Comparison of ENCODE assay signal across 11 cellular contexts in the genomic region with DNA sequence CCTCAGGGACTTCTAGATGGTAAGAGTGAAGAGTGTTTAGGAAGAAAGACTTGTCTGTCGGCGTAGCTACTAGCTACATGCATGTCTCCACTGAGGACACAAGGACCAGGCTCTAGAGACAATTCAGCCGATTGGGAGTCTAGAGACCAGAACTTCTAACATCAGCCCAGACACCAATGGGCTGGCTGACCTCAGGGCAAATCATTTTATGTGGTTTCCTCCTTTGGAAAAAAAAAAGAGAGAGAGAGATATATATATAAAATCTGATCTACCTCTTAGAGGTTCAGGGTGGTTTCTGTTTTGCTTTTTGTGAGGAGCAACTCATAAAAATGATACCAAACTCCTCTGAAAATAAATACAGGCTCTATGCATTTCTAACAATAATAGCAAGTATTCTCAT.
DNase-seq lines count a peak whose midpoint lies in the region; ATAC-seq and TF ChIP-seq lines count a peak whose summit lies in the region.
"Had no signal": no experiment of that assay in that cellular context is flagged by ENCODE, and none has a peak within 500 bp of the region (broad histone marks: within the 10 kb centered on the region; RNA-seq: fewer than 3 reads in every experiment).

No MANE protein-coding gene starts in this region.

- H3K36me3 Mint-ChIP-seq in activated CD4-positive, alpha-beta memory T cell treated with anti-CD3 and anti-CD28 coated beads, Interleukin-2, amount 10 ng/mL, durations not matched to agents 7 days and 5 days (ENCODE audit: low read depth), result peaks cover 21% of the 10 kb centered on the region

- peaks cover 42% of the 10 kb centered on the region for H3K4me1 Mint-ChIP-seq in activated CD4-positive, alpha-beta memory T cell treated with anti-CD3 and anti-CD28 coated beads, Interleukin-2, amount 10 ng/mL, durations not matched to agents 7 days and 5 days

- in situ Hi-C loops in GM13976 (cut with MboI; ENCODE audit: low sequenced_read_pairs, unreplicated experiment), result no loop called here

- peak overlapping the region; percentile 27 for H3K27ac Mint-ChIP-seq in activated CD4-positive, alpha-beta memory T cell treated with anti-CD3 and anti-CD28 coated beads, Interleukin-2, amount 10 ng/mL, durations not matched to agents 7 days and 5 days

- POLR2A ChIA-PET in activated CD4-positive, alpha-beta memory T cell treated with anti-CD3 and anti-CD28 coated beads, Interleukin-2, amount 10 ng/mL, durations not matched to agents 7 days and 5 days (lab: Charles Lee), result no interaction called here

- H3K9me3 Mint-ChIP-seq in activated CD4-positive, alpha-beta memory T cell treated with anti-CD3 and anti-CD28 coated beads, Interleukin-2, amount 10 ng/mL, durations not matched to agents 7 days and 5 days, result peaks cover 8% of the 10 kb centered on the region

- peak overlapping the region; percentile 47 for H3K4me3 Mint-ChIP-seq in activated CD4-positive, alpha-beta memory T cell treated with anti-CD3 and anti-CD28 coated beads, Interleukin-2, amount 10 ng/mL, durations not matched to agents 7 days and 5 days

- no peak for TF ChIP-seq CTCF in GM13976 (IDR thresholded peaks at IDR 0.05; ENCODE audit: borderline replicate concordance, control extremely low read depth, extremely low read depth, insufficient read depth, missing control alignments)

- CTCF ChIA-PET in activated CD4-positive, alpha-beta memory T cell treated with anti-CD3 and anti-CD28 coated beads, Interleukin-2, amount 10 ng/mL, durations not matched to agents 7 days and 5 days (lab: Charles Lee), result no interaction called here

- peak; percentile 33 for ATAC-seq in GM19467 (IDR thresholded peaks at IDR 0.05; ENCODE audit: unreplicated experiment)
- ATAC-seq in HG03064 (IDR thresholded peaks at IDR 0.05; ENCODE audit: low read depth, unreplicated experiment), result peak; percentile 29

- DNase-seq in GM13976 (ENCODE audit: low spot score), result peak; percentile 50
- no peak for DNase-seq in activated CD4-positive, alpha-beta memory T cell treated with anti-CD3 and anti-CD28 coated beads, Interleukin-2, amount 10 ng/mL, durations not matched to agents 7 days and 5 days
- no peak for DNase-seq in HK-2 (ENCODE audit: unreplicated experiment)
- no peak for DNase-seq in NCI-H1417 treated with DMSO at 0.1 percent for 48 hours (lab: John Stamatoyannopoulos, UW)
- no peak for DNase-seq in DMS153 treated with DMSO at 0.1 percent for 48 hours (lab: John Stamatoyannopoulos, UW; ENCODE audit: unreplicated experiment)
- DNase-seq in NCI-H446 treated with DMSO at 0.1 percent for 48 hours (lab: John Stamatoyannopoulos, UW), result no peak
- DNase-seq: mesenchymal stem cell, NCI-H524 treated with DMSO at 0.1 percent for 48 hours, small intestine had no signal

- peaks cover 61% of the 10 kb centered on the region for H3K27me3 Mint-ChIP-seq in activated CD4-positive, alpha-beta memory T cell treated with anti-CD3 and anti-CD28 coated beads, Interleukin-2, amount 10 ng/mL, durations not matched to agents 7 days and 5 days
